Comparison of ENCODE assay signal across 22 cellular contexts in the genomic region with DNA sequence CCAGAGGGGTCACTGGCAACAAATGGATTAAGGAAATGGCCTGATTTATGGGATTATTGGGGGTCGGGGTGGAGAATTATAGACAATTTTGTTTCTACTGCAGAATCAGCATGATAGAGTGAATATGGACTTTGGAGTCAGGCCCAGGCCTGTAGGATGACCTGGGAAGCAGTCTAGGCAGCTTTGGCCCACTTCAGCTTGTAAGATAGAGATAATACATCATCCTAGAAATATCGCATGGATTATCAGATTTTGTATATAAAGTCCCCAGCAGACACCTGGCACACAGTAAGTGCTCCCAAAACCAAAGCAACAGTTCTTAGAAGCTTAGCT. TPM values are rescaled to one million over a fixed set of nuclear protein-coding genes. Genes with fewer than 3 reads are reported as not detected.
"Had no signal": no experiment of that assay in that cellular context is flagged by ENCODE, and none has a peak within 500 bp of the region (broad histone marks: within the 10 kb centered on the region; RNA-seq: fewer than 3 reads in every experiment).

No MANE protein-coding gene starts in this region.

- H3K36me3 ChIP-seq: ascending aorta, right atrium auricular region, upper lobe of right lung had no signal

- H3K9me3 ChIP-seq: ascending aorta, right atrium auricular region, upper lobe of right lung had no signal

- H3K4me3 ChIP-seq: ascending aorta, right atrium auricular region, smooth muscle cell, upper lobe of right lung had no signal

- DNase-seq: activated CD4-positive, alpha-beta T cell treated with anti-CD3 and anti-CD28 coated beads for 1 hour; activated CD4-positive, alpha-beta T cell treated with anti-CD3 and anti-CD28 coated beads, Interleukin-2, amount 50 U/mL, for 48 hours; activated naive CD4-positive, alpha-beta T cell treated with anti-CD3 and anti-CD28 coated beads for 36 hours; activated naive CD8-positive, alpha-beta T cell treated with anti-CD3 and anti-CD28 coated beads, Interleukin-2, amount 50 U/mL, for 24 hours; endodermal cell; head of caudate nucleus; left cardiac atrium; nephron progenitor cell; occipital lobe; stimulated activated CD4-positive, alpha-beta T cell treated with anti-CD3 and anti-CD28 coated beads, Interleukin-4, amount 100 ng/mL, for 4 hours; stimulated activated CD8-positive, alpha-beta memory T cell treated with anti-CD3 and anti-CD28 coated beads, Interleukin-4, amount 100 ng/mL, for 48 hours; stimulated activated naive CD8-positive, alpha-beta T cell treated with anti-CD3 and anti-CD28 coated beads, Interleukin-15, Interleukin-2, amounts not matched to agents 100 U/mL and 50 U/mL, for 24 hours; upper lobe of right lung had no signal

- H3K4me1 ChIP-seq: ascending aorta, right atrium auricular region, upper lobe of right lung had no signal

- FAIRE-seq: frontal cortex had no signal

- H3K27ac ChIP-seq: ascending aorta, right atrium auricular region, upper lobe of right lung had no signal

- ATAC-seq: activated naive CD8-positive, alpha-beta T cell treated with anti-CD3 and anti-CD28 coated beads, Interleukin-2, amount 50 U/mL, for 24 hours; activated T-helper 17 cell treated with anti-CD3 and anti-CD28 coated beads, Interleukin-2, amount 50 U/mL, for 72 hours; left cardiac atrium; stimulated activated naive CD8-positive, alpha-beta T cell treated with anti-CD3 and anti-CD28 coated beads, Interleukin-15, Interleukin-2, amounts not matched to agents 100 U/mL and 50 U/mL, for 24 hours had no signal

- H3K4me2 ChIP-seq: smooth muscle cell had no signal

- H3K27me3 ChIP-seq: ascending aorta, right atrium auricular region, upper lobe of right lung had no signal

RNA-seq across cellular contexts. Expression of a gene that starts 27.1 kb away (rescaled TPM):
- total RNA-seq: activated naive CD4-positive, alpha-beta T cell treated with anti-CD3 and anti-CD28 coated beads for 36 hours; activated T-helper 17 cell treated with anti-CD3 and anti-CD28 coated beads, Interleukin-2, amount 50 U/mL, for 72 hours; ascending aorta; chondrocyte; dermis microvascular lymphatic vessel endothelial cell; left cardiac atrium; posterior vena cava; right atrium auricular region; T-helper 1 cell treated with Interleukin-12 subunit alpha and Interleukin-12 subunit beta and Interleukin-4 antibody, amounts not matched to agents 30 ng/mL and 1 ng/mL, for 36 hours had no signal
